In genomic region chr10:17905491-17905890, GRCh38 we compare ENCODE assay signal across 23 cellular contexts. TPM values are rescaled to one million over a fixed set of nuclear protein-coding genes. Genes with fewer than 3 reads are reported as not detected.
DNase-seq lines count a peak whose midpoint lies in the region; ATAC-seq, FAIRE-seq and TF ChIP-seq lines count a peak whose summit lies in the region.
"Had no signal": no experiment of that assay in that cellular context is flagged by ENCODE, and none has a peak within 500 bp of the region (broad histone marks: within the 10 kb centered on the region; RNA-seq: fewer than 3 reads in every experiment).

No MANE protein-coding gene starts in this region.

- H3K4me2 ChIP-seq in mammary epithelial cell (ENCODE audit: insufficient read depth, low read depth, low read length): no peak overlapping the region
- H3K4me2 ChIP-seq: BLaER1 had no signal

- peak overlapping the region; percentile 69 for H3K27ac Mint-ChIP-seq in MCF 10A (ENCODE audit: low read depth, unreplicated experiment)
- H3K27ac Mint-ChIP-seq in activated CD8-positive, alpha-beta memory T cell treated with anti-CD3 and anti-CD28 coated beads, Interleukin-2, amount 10 ng/mL, durations not matched to agents 7 days and 5 days: no peak overlapping the region
- H3K27ac Mint-ChIP-seq: CD8-positive, alpha-beta T cell had no signal

- POLR2A ChIA-PET in MCF 10A (lab: Yijun Ruan, JAX): interaction anchor here (0.7 kb wide), 1 partner anchor 342 kb away, joined by 3 read pairs; no protein-coding TSS in a partner anchor

- H3K4me3 Mint-ChIP-seq in MCF 10A (ENCODE audit: unreplicated experiment): no peak overlapping the region
- H3K4me3 Mint-ChIP-seq in activated CD8-positive, alpha-beta memory T cell treated with anti-CD3 and anti-CD28 coated beads, Interleukin-2, amount 10 ng/mL, durations not matched to agents 7 days and 5 days: no peak overlapping the region
- H3K4me3 Mint-ChIP-seq: CD8-positive, alpha-beta T cell had no signal

- DNase-seq in MCF 10A (ENCODE audit: unreplicated experiment): peak; percentile 12
- no peak for DNase-seq in mammary epithelial cell
- peak; percentile 49 for DNase-seq in bronchial epithelial cell (ENCODE audit: low read depth)
- peak; percentile 11 for DNase-seq in fibroblast of villous mesenchyme (ENCODE audit: low read depth)
- no peak for DNase-seq in activated CD8-positive, alpha-beta memory T cell treated with anti-CD3 and anti-CD28 coated beads, Interleukin-2, amount 10 ng/mL, durations not matched to agents 7 days and 5 days
- no peak for DNase-seq in inferior parietal cortex (ENCODE audit: extremely low spot score)
- no peak for DNase-seq in NOMO-1 treated with DMSO at 0.1 percent for 48 hours (lab: John Stamatoyannopoulos, UW; ENCODE audit: unreplicated experiment)
- DNase-seq in DMS114 treated with DMSO at 0.1 percent for 48 hours (lab: John Stamatoyannopoulos, UW; ENCODE audit: unreplicated experiment): no peak
- DNase-seq: CD8-positive, alpha-beta T cell; DMS79 treated with DMSO at 0.1 percent for 48 hours; GDM1; KG1; MM.1S; NCI-H1092 treated with DMSO at 0.1 percent for 48 hours; NCI-H2107; NCI-H2227 treated with DMSO at 0.1 percent for 48 hours; NCI-H524 treated with DMSO at 0.1 percent for 48 hours; SIG-M5 had no signal

- no peaks in the 10 kb centered on the region for H3K4me1 ChIP-seq in mammary epithelial cell (ENCODE audit: insufficient read depth, low read length)
- H3K4me1 ChIP-seq: BLaER1 had no signal

- intact Hi-C loops in MCF 10A (cut with micrococcal nuclease) (loop anchor here (5.0 kb wide), 1 partner anchor 252 kb away; no protein-coding TSS in a partner anchor), mammary epithelial cell (cut with micrococcal nuclease) (no loop called here)

- BruUV-seq in MCF 10A (replicated peaks; lab: Mats Ljungman, UMichigan) (no TSS peak), mammary epithelial cell (replicated peaks; lab: Mats Ljungman, UMichigan) (no TSS peak)

- no peak for FAIRE-seq in bronchial epithelial cell (lab: Jason Lieb, UNC)
- FAIRE-seq: H1, HepG2, RCC 7860 had no signal

- dilution Hi-C loops in mammary epithelial cell (cut with HindIII; ENCODE audit: low sequenced_read_pairs): no loop called here

- no peak overlapping the region for H2AFZ ChIP-seq in mammary epithelial cell (ENCODE audit: low read depth, low read length)

- H3K79me2 ChIP-seq in mammary epithelial cell (ENCODE audit: insufficient read depth, low read length): no peaks in the 10 kb centered on the region

- no peak overlapping the region for H3K27ac ChIP-seq in mammary epithelial cell (ENCODE audit: insufficient read depth, low read depth, low read length)
- H3K27ac ChIP-seq: 22Rv1, BLaER1 had no signal

- in situ Hi-C loops in mammary epithelial cell (cut with MboI; ENCODE audit: low sequenced_read_pairs in 2 of 2): no loop called here

- H3K4me3 ChIP-seq in mammary epithelial cell (replicated peaks in 1 of 3; ENCODE audit: insufficient read depth in 1 of 3, low read depth in 2 of 3, low read length in 3 of 3) (no peak overlapping the region), bronchial epithelial cell (ENCODE audit: low read depth, low read length) (no peak overlapping the region), fibroblast of villous mesenchyme (ENCODE audit: low read depth, low read length) (no peak overlapping the region)
- H3K4me3 ChIP-seq: BLaER1 had no signal

- CTCF ChIA-PET in MCF 10A (lab: Yijun Ruan, JAX): interaction anchor here (0.6 to 3.3 kb wide), 9 partner anchors 18 to 406 kb away, joined by 3 to 17 read pairs (median 3); no protein-coding TSS in a partner anchor
- CTCF ChIA-PET in mammary epithelial cell (lab: Charles Lee; ENCODE audit: low non-redundant PET): no interaction called here
- CTCF ChIA-PET in activated CD8-positive, alpha-beta memory T cell treated with anti-CD3 and anti-CD28 coated beads, Interleukin-2, amount 10 ng/mL, durations not matched to agents 7 days and 5 days (lab: Charles Lee): interaction anchor here (1.2 kb wide), 1 partner anchor 9 kb away, joined by 3 read pairs; no protein-coding TSS in a partner anchor

- H3K27me3 Mint-ChIP-seq in MCF 10A (ENCODE audit: insufficient read depth, unreplicated experiment): no peaks in the 10 kb centered on the region
- no peaks in the 10 kb centered on the region for H3K27me3 Mint-ChIP-seq in activated CD8-positive, alpha-beta memory T cell treated with anti-CD3 and anti-CD28 coated beads, Interleukin-2, amount 10 ng/mL, durations not matched to agents 7 days and 5 days

- H3K9ac ChIP-seq in mammary epithelial cell (ENCODE audit: insufficient read depth, low read length): no peak overlapping the region
- H3K9ac ChIP-seq: BLaER1 had no signal

- TF ChIP-seq CTCF in MCF 10A (IDR thresholded peaks at IDR 0.05; ENCODE audit: unreplicated experiment): no peak
- no peak for TF ChIP-seq CTCF in mammary epithelial cell (conservative IDR thresholded peaks at IDR 0.05 in 1 of 2, IDR thresholded peaks at IDR 0.05 in 1 of 2; ENCODE audit: extremely low read depth in 1 of 2, insufficient read depth in 1 of 2, low read depth in 1 of 2, low read length in 2 of 2)
- TF ChIP-seq CTCF in bronchial epithelial cell (IDR thresholded peaks at IDR 0.05; ENCODE audit: insufficient read depth, low read length, severe bottlenecking): no peak
- TF ChIP-seq CTCF in fibroblast of villous mesenchyme (IDR thresholded peaks at IDR 0.05; ENCODE audit: insufficient read depth, low read depth, low read length): no peak

- peaks cover 20% of the 10 kb centered on the region for H3K4me1 Mint-ChIP-seq in MCF 10A (ENCODE audit: insufficient read depth, unreplicated experiment)
- H3K4me1 Mint-ChIP-seq in activated CD8-positive, alpha-beta memory T cell treated with anti-CD3 and anti-CD28 coated beads, Interleukin-2, amount 10 ng/mL, durations not matched to agents 7 days and 5 days: no peaks in the 10 kb centered on the region

- no peak for ATAC-seq in activated CD8-positive, alpha-beta memory T cell treated with anti-CD3 and anti-CD28 coated beads, Interleukin-2, amount 10 ng/mL, durations not matched to agents 7 days and 5 days
- ATAC-seq: CD8-positive, alpha-beta T cell; HepG2 had no signal

- no peaks in the 10 kb centered on the region for H3K9me3 Mint-ChIP-seq in MCF 10A (ENCODE audit: unreplicated experiment)
- no peaks in the 10 kb centered on the region for H3K9me3 Mint-ChIP-seq in activated CD8-positive, alpha-beta memory T cell treated with anti-CD3 and anti-CD28 coated beads, Interleukin-2, amount 10 ng/mL, durations not matched to agents 7 days and 5 days (ENCODE audit: low read depth)
- H3K9me3 Mint-ChIP-seq: CD8-positive, alpha-beta T cell had no signal

- H3K9me3 ChIP-seq in mammary epithelial cell (replicated peaks; ENCODE audit: insufficient read depth, low read length): no peaks in the 10 kb centered on the region
- H3K9me3 ChIP-seq: BLaER1 had no signal

- no peaks in the 10 kb centered on the region for H3K27me3 ChIP-seq in mammary epithelial cell (ENCODE audit: insufficient read depth, low read length)
- no peaks in the 10 kb centered on the region for H3K27me3 ChIP-seq in bronchial epithelial cell (ENCODE audit: control insufficient read depth, insufficient read depth, low read length)
- H3K27me3 ChIP-seq: BLaER1 had no signal

- H3K36me3 Mint-ChIP-seq in MCF 10A (ENCODE audit: insufficient read depth, unreplicated experiment): no peaks in the 10 kb centered on the region
- no peaks in the 10 kb centered on the region for H3K36me3 Mint-ChIP-seq in activated CD8-positive, alpha-beta memory T cell treated with anti-CD3 and anti-CD28 coated beads, Interleukin-2, amount 10 ng/mL, durations not matched to agents 7 days and 5 days
- H3K36me3 Mint-ChIP-seq: CD8-positive, alpha-beta T cell had no signal

- no peaks in the 10 kb centered on the region for H3K36me3 ChIP-seq in mammary epithelial cell (ENCODE audit: insufficient read depth, low read length)
- no peaks in the 10 kb centered on the region for H3K36me3 ChIP-seq in bronchial epithelial cell (ENCODE audit: control insufficient read depth, insufficient read depth, low read length)
- H3K36me3 ChIP-seq: BLaER1 had no signal

- H4K20me1 ChIP-seq in mammary epithelial cell (ENCODE audit: insufficient read depth, low read length): no peaks in the 10 kb centered on the region
- H4K20me1 ChIP-seq: BLaER1 had no signal

- 62% methylated on average over 3 of the region's 3 CpGs for WGBS in mammary epithelial cell (ENCODE audit: low coverage, missing lambda C conversion rate)

RNA-seq across cellular contexts. Expression of gene SLC39A12, which starts 46.2 kb away (rescaled TPM):
- not detected in 2 replicates for total RNA-seq in MCF 10A (2022)
- total RNA-seq in mammary epithelial cell: not detected
- polyA plus RNA-seq in mammary epithelial cell: not detected
- not detected for polyA minus RNA-seq in mammary epithelial cell
- total RNA-seq in bronchial epithelial cell: not detected in 2 replicates
- total RNA-seq in fibroblast of villous mesenchyme: not detected in 2 replicates
- total RNA-seq in activated CD8-positive, alpha-beta memory T cell treated with anti-CD3 and anti-CD28 coated beads, Interleukin-2, amount 10 ng/mL, durations not matched to agents 7 days and 5 days: not detected
- total RNA-seq: CD8-positive, alpha-beta T cell; H1; HepG2 had no signal
- polyA plus RNA-seq: H1, HepG2 had no signal

Comparison
In these comparisons a context has a peak if more than half of its experiments do, and no peak if none do; other contexts are left out.
1. DNase-seq: peak in MCF 10A (single experiment), bronchial epithelial cell (single experiment) and fibroblast of villous mesenchyme (single experiment); none in mammary epithelial cell (single experiment), activated CD8-positive, alpha-beta memory T cell treated with anti-CD3 and anti-CD28 coated beads, Interleukin-2, amount 10 ng/mL, durations not matched to agents 7 days and 5 days (single experiment), inferior parietal cortex (single experiment), NOMO-1 treated with DMSO at 0.1 percent for 48 hours (single experiment) and DMS114 treated with DMSO at 0.1 percent for 48 hours (single experiment).